ENCODE assay signal across 10 cellular contexts in genomic region chr11:63602842-63603518, GRCh38. TPM values are rescaled to one million over a fixed set of nuclear protein-coding genes. Genes with fewer than 3 reads are reported as not detected.
A peak's percentile ranks its signal among the peaks of the same experiment; 100 is the strongest.
DNase-seq lines count a peak whose midpoint lies in the region; TF ChIP-seq lines count a peak whose summit lies in the region.
"Not testable (repeated sequence)": the region's sequence is repeated elsewhere in the genome, so short reads cannot be mapped to it uniquely, and the experiment has no call there.
"Had no signal": no experiment of that assay in that cellular context is flagged by ENCODE, and none has a peak within 500 bp of the region (broad histone marks: within the 10 kb centered on the region; RNA-seq: fewer than 3 reads in every experiment).

No MANE protein-coding gene starts in this region.

- not testable (repeated sequence) for H3K9me3 ChIP-seq in neuronal stem cell (replicated peaks in 1 of 2; ENCODE audit: control insufficient read depth in 2 of 2, insufficient read depth in 1 of 2, low read depth in 1 of 2, low read length in 2 of 2); stomach

- not testable (repeated sequence) for H3K36me3 ChIP-seq in ACC112 (ENCODE audit: insufficient read depth, low read length); neuronal stem cell (replicated peaks in 1 of 2; ENCODE audit: control insufficient read depth in 2 of 2, insufficient read depth in 2 of 2, low read length in 2 of 2); stomach

- H3K18ac ChIP-seq in neuronal stem cell (ENCODE audit: low read length): not testable (repeated sequence)

- H4K8ac ChIP-seq in neuronal stem cell (ENCODE audit: low read depth, low read length): not testable (repeated sequence)

- H3K27me3 Mint-ChIP-seq in activated CD4-positive, alpha-beta T cell treated with anti-CD3 and anti-CD28 coated beads, Interleukin-2, amount 10 ng/mL, durations not matched to agents 24 days and 14 days; brain: not testable (repeated sequence)

- H3K4me1 Mint-ChIP-seq in activated CD4-positive, alpha-beta T cell treated with anti-CD3 and anti-CD28 coated beads, Interleukin-2, amount 10 ng/mL, durations not matched to agents 24 days and 14 days: not testable (repeated sequence)
- peaks cover 20% of the 10 kb centered on the region for H3K4me1 Mint-ChIP-seq in brain

- TF ChIP-seq CTCF in brain (conservative IDR thresholded peaks at IDR 0.05); fibroblast of the aortic adventitia (IDR thresholded peaks at IDR 0.05; ENCODE audit: insufficient read depth, low read length); stomach (IDR thresholded peaks at IDR 0.05): not testable (repeated sequence)

- H3K9ac ChIP-seq in neuronal stem cell (ENCODE audit: low read depth, low read length, poor library complexity): not testable (repeated sequence)

- peaks cover 32% of the 10 kb centered on the region for H3K4me1 ChIP-seq in ACC112 (ENCODE audit: control insufficient read depth, insufficient read depth, low read length, unreplicated experiment)
- not testable (repeated sequence) for H3K4me1 ChIP-seq in neuronal stem cell (ENCODE audit: control insufficient read depth in 2 of 2, insufficient read depth in 1 of 2, low read depth in 1 of 2, low read length in 2 of 2)
- H3K4me1 ChIP-seq in stomach: peaks cover 0 to 29% (median 13%) of the 10 kb centered on the region in 4 donors

- peak overlapping the region; percentile 9 for H3K27ac Mint-ChIP-seq in activated CD4-positive, alpha-beta T cell treated with anti-CD3 and anti-CD28 coated beads, Interleukin-2, amount 10 ng/mL, durations not matched to agents 24 days and 14 days
- peak overlapping the region; percentile 82 to 97 (median 95) for H3K27ac Mint-ChIP-seq in brain

- not testable (repeated sequence) for H3K9me3 Mint-ChIP-seq in activated CD4-positive, alpha-beta T cell treated with anti-CD3 and anti-CD28 coated beads, Interleukin-2, amount 10 ng/mL, durations not matched to agents 24 days and 14 days; brain

- H3K23ac ChIP-seq in neuronal stem cell (ENCODE audit: low read depth, low read length, poor library complexity): not testable (repeated sequence)

- not testable (repeated sequence) for H3K79me1 ChIP-seq in neuronal stem cell (ENCODE audit: low read depth, low read length)

- H3K27me3 ChIP-seq in ACC112 (ENCODE audit: insufficient read depth, low read length); neuronal stem cell (ENCODE audit: control insufficient read depth in 3 of 3, insufficient read depth in 3 of 3, low read depth in 1 of 3, low read length in 3 of 3); stomach: not testable (repeated sequence)

- TF ChIP-seq POLR2A in stomach (IDR thresholded peaks at IDR 0.05): not testable (repeated sequence)

- not testable (repeated sequence) for H3K14ac ChIP-seq in neuronal stem cell (ENCODE audit: low read length)

- peak overlapping the region; percentile 51; the same call in 1 of the 2 replicates for H3K27ac ChIP-seq in ACC112 (ENCODE audit: low read depth, low read length)
- not testable (repeated sequence) for H3K27ac ChIP-seq in neuronal stem cell (replicated peaks; ENCODE audit: low read length)
- peak overlapping the region in 3 of 5 donors; percentile 9 to 28 (median 22) for H3K27ac ChIP-seq in stomach

- peaks cover 17% of the 10 kb centered on the region for H3K79me2 ChIP-seq in ACC112 (ENCODE audit: control insufficient read depth, insufficient read depth, low read length, unreplicated experiment)

- H3K4me3 Mint-ChIP-seq in activated CD4-positive, alpha-beta T cell treated with anti-CD3 and anti-CD28 coated beads, Interleukin-2, amount 10 ng/mL, durations not matched to agents 24 days and 14 days: not testable (repeated sequence)
- peak overlapping the region; percentile 28 to 70 (median 38) for H3K4me3 Mint-ChIP-seq in brain

- H2BK5ac ChIP-seq in neuronal stem cell (ENCODE audit: low read length): not testable (repeated sequence)

- not testable (repeated sequence) for H2BK120ac ChIP-seq in neuronal stem cell (ENCODE audit: low read depth, low read length)

- not testable (repeated sequence) for H2BK12ac ChIP-seq in neuronal stem cell (ENCODE audit: low read length)

- not testable (repeated sequence) for H3K4me2 ChIP-seq in neuronal stem cell (ENCODE audit: insufficient read depth, low read length, poor library complexity, severe bottlenecking)

- H2AK5ac ChIP-seq in neuronal stem cell (ENCODE audit: low read depth, low read length): not testable (repeated sequence)

- intact Hi-C loops in activated CD4-positive, alpha-beta T cell treated with anti-CD3 and anti-CD28 coated beads, Interleukin-2, amount 10 ng/mL, durations not matched to agents 24 days and 14 days (cut with micrococcal nuclease); stomach (cut with DNase I; ENCODE audit: low total_unique reads): not testable (repeated sequence)

- TF ChIP-seq EP300 in stomach (IDR thresholded peaks at IDR 0.05): not testable (repeated sequence)

- not testable (repeated sequence) for H4K91ac ChIP-seq in neuronal stem cell (ENCODE audit: low read depth, low read length, poor library complexity)

- H3K4me3 ChIP-seq in ACC112 (ENCODE audit: low read depth, low read length); fibroblast of the aortic adventitia (ENCODE audit: low read depth, low read length); neuronal stem cell (ENCODE audit: low read length in 2 of 2); stomach: not testable (repeated sequence)

- peak; percentile 6 for DNase-seq in NCI-H1092 treated with DMSO at 0.1 percent for 48 hours (lab: John Stamatoyannopoulos, UW)
- not testable (repeated sequence) for DNase-seq in activated CD4-positive, alpha-beta T cell treated with anti-CD3 and anti-CD28 coated beads, Interleukin-2, amount 10 ng/mL, durations not matched to agents 24 days and 14 days; stomach
- peak; percentile 62 for DNase-seq in fibroblast of the aortic adventitia (ENCODE audit: low read depth)
- peak; percentile 27 for DNase-seq in islet precursor cell
- DNase-seq in neuronal stem cell (ENCODE audit: low spot score): peak; percentile 38

- H2AFZ ChIP-seq in ACC112 (ENCODE audit: low read length, unreplicated experiment); neuronal stem cell (ENCODE audit: low read length): not testable (repeated sequence)

- no CpG with 5 or more reads among the region's 9 CpGs for WGBS in neuronal stem cell (ENCODE audit: extremely low coverage in 2 of 2, insufficient read length in 2 of 2, insufficient replicate concordance in 1 of 2), 2 donors
- 58 to 75% (median 67%) methylated on average over 9 of the region's 9 CpGs for WGBS in stomach, 5 donors

- not testable (repeated sequence) for H3K4ac ChIP-seq in neuronal stem cell (ENCODE audit: low read length)

- H3K36me3 Mint-ChIP-seq in activated CD4-positive, alpha-beta T cell treated with anti-CD3 and anti-CD28 coated beads, Interleukin-2, amount 10 ng/mL, durations not matched to agents 24 days and 14 days (ENCODE audit: low read depth); brain: not testable (repeated sequence)

- H2BK15ac ChIP-seq in neuronal stem cell (ENCODE audit: low read length): not testable (repeated sequence)

RNA-seq across cellular contexts. Expression of gene PLAAT3, which starts 11.3 kb away (rescaled TPM):
- 2.1 and 3.1 TPM in 2 replicates for total RNA-seq in activated CD4-positive, alpha-beta T cell treated with anti-CD3 and anti-CD28 coated beads, Interleukin-2, amount 10 ng/mL, durations not matched to agents 24 days and 14 days
- polyA plus RNA-seq in brain (ENCODE audit: insufficient read depth, low read depth, low replicate concordance): 122 TPM
- 9.0 and 71.9 TPM in 2 replicates for total RNA-seq in fibroblast of the aortic adventitia (ENCODE audit: low replicate concordance)
- polyA plus RNA-seq in neuronal stem cell (2013, experiment 1 of 2): 5.5 TPM
- 6.0 TPM for polyA plus RNA-seq in neuronal stem cell (2013, experiment 2 of 2)
- 10 to 100 TPM in 3 of 5 donors, not detected in 2; 10.6 to 25.9 (median 21.0) TPM for total RNA-seq in stomach
- polyA plus RNA-seq in stomach: 10 to 100 TPM; 51.2 to 75.0 (median 52.5) TPM

RNA-seq across cellular contexts. Expression of gene PLAAT2, which starts 39.8 kb away (rescaled TPM):
- total RNA-seq in activated CD4-positive, alpha-beta T cell treated with anti-CD3 and anti-CD28 coated beads, Interleukin-2, amount 10 ng/mL, durations not matched to agents 24 days and 14 days: not detected in 2 replicates
- polyA plus RNA-seq in brain (ENCODE audit: insufficient read depth, low read depth, low replicate concordance) (not detected), stomach (10 to 100 TPM in 1 of 3 donors, 1 to 10 TPM in 2; 6.8 to 66.7 (median 7.6) TPM)
- total RNA-seq in fibroblast of the aortic adventitia (ENCODE audit: low replicate concordance) (not detected in 2 replicates), stomach (10 to 100 TPM in 1 of 5 donors, 1 to 10 TPM in 1, not detected in 3; 1.3 to 19.5 TPM)
- not detected for polyA plus RNA-seq in neuronal stem cell (2013, experiment 1 of 2)
- polyA plus RNA-seq in neuronal stem cell (2013, experiment 2 of 2): not detected
- total RNA-seq: activated naive CD4-positive, alpha-beta T cell treated with anti-CD3 and anti-CD28 coated beads for 36 hours; glomerular endothelial cell had no signal
